Comparison of ENCODE assay signal across 19 cellular contexts in genomic region chr1:59532102-59532501, GRCh38.
DNase-seq lines count a peak whose midpoint lies in the region; ATAC-seq and TF ChIP-seq lines count a peak whose summit lies in the region.
"Had no signal": no experiment of that assay in that cellular context is flagged by ENCODE, and none has a peak within 500 bp of the region (broad histone marks: within the 10 kb centered on the region; RNA-seq: fewer than 3 reads in every experiment).

No MANE protein-coding gene starts in this region.

- DNase-seq in GM13976 (ENCODE audit: low spot score) (peak; percentile 15), HCEC 1CT (no peak), caudate nucleus (lab: John Stamatoyannopoulos, UW) (no peak), DMS53 (lab: John Stamatoyannopoulos, UW) (no peak)
- DNase-seq in stimulated activated CD4-positive, alpha-beta T cell treated with anti-CD3 and anti-CD28 coated beads, Interleukin-4, amount 100 ng/mL, for 1 hour = no peak
- DNase-seq: 8988T; BE2C; CD4-positive, alpha-beta T cell; NCI-H1105 treated with DMSO at 0.1 percent for 48 hours; NCI-H1694 treated with DMSO at 0.1 percent for 48 hours; NCI-H2171; NCI-H446; PC-3; T-helper 2 cell had no signal

- TF ChIP-seq CTCF in GM13976 (IDR thresholded peaks at IDR 0.05; ENCODE audit: borderline replicate concordance, control extremely low read depth, extremely low read depth, insufficient read depth, missing control alignments) = no peak

- ATAC-seq in GM19395 (IDR thresholded peaks at IDR 0.05; ENCODE audit: unreplicated experiment) = peak; percentile 77
- ATAC-seq in GM21786 (IDR thresholded peaks at IDR 0.05; ENCODE audit: unreplicated experiment) = peak; percentile 80
- ATAC-seq in HG03565 (IDR thresholded peaks at IDR 0.05; ENCODE audit: unreplicated experiment) = peak; percentile 59
- ATAC-seq: HCT116, PC-3 had no signal

- H3K27ac ChIP-seq in caudate nucleus (ENCODE audit: low read depth, low read length) = no peak overlapping the region
- H3K27ac ChIP-seq: SJSA1 had no signal

- in situ Hi-C loops in GM13976 (cut with MboI; ENCODE audit: low sequenced_read_pairs, unreplicated experiment) = no loop called here
